In the genomic region with DNA sequence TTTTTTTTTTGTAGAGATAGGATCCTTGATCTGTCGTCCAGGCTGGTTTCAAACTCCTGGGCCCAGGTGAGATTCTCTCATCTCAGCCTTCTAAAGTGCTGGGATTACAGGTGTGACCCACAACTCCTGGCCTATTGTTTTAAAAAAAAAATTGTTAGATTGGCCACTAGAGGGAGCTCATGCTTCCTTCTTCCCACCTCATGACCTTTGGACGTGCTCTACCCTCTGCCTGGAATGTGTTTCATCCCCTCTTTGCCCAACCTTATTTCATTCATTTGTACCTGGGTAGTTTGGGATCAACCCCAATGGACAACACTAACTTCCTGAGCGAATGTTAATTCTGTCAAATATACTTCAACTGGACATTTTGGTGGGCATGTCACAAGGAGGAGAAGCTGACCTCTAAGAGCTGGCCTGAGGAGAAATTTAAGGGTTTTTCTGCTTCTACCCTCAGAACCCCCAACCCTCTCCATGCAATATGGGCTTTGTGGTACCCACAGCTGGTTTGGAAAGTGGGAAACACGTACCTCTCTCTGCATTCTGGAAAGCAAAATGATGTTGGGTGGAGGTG, we compare ENCODE assay signal across 8 cellular contexts. TPM values are rescaled to one million over a fixed set of nuclear protein-coding genes. Genes with fewer than 3 reads are reported as not detected.
A peak's percentile ranks its signal among the peaks of the same experiment; 100 is the strongest.
DNase-seq lines count a peak whose midpoint lies in the region; ATAC-seq, FAIRE-seq and TF ChIP-seq lines count a peak whose summit lies in the region.

No MANE protein-coding gene starts in this region.

- no peak overlapping the region for H3K4me3 ChIP-seq in small intestine (ENCODE audit: low read depth in 1 of 2, low read length in 2 of 2)

- POLR2A ChIA-PET in activated CD4-positive, alpha-beta T cell treated with anti-CD3 and anti-CD28 coated beads for 36 hours (lab: Charles Lee), result no interaction called here

- ATAC-seq in activated CD4-positive, alpha-beta T cell treated with anti-CD3 and anti-CD28 coated beads for 36 hours, result peak; percentile 64
- ATAC-seq in foreskin keratinocyte (peak; percentile 37), HG02588 (IDR thresholded peaks at IDR 0.05; ENCODE audit: unreplicated experiment) (no peak)

- CTCF ChIA-PET in activated CD4-positive, alpha-beta T cell treated with anti-CD3 and anti-CD28 coated beads for 36 hours (lab: Charles Lee), result interaction anchor here (0.6 to 4.3 kb wide), 22 partner anchors 8 to 396 kb away, joined by 3 to 20 read pairs (median 3); a partner anchor contains a TSS

- FAIRE-seq in small intestine (lab: Jason Lieb, UNC), result no peak

- no peak overlapping the region for H3K27ac ChIP-seq in foreskin keratinocyte
- H3K27ac ChIP-seq in small intestine (ENCODE audit: low read depth in 1 of 2, low read length in 1 of 2), result no peak overlapping the region

- H3K27ac Mint-ChIP-seq in activated CD4-positive, alpha-beta T cell treated with anti-CD3 and anti-CD28 coated beads for 36 hours, result no peak overlapping the region

- H3K36me3 ChIP-seq in small intestine (ENCODE audit: control insufficient read depth in 2 of 2, insufficient read depth in 2 of 2, low read length in 2 of 2), result no peaks in the 10 kb centered on the region

- H3K9me3 Mint-ChIP-seq in activated CD4-positive, alpha-beta T cell treated with anti-CD3 and anti-CD28 coated beads for 36 hours (ENCODE audit: low read depth), result no peaks in the 10 kb centered on the region

- intact Hi-C loops in activated CD4-positive, alpha-beta T cell treated with anti-CD3 and anti-CD28 coated beads for 36 hours (cut with DNase I, micrococcal nuclease), result loop anchor here (1.0 to 5.0 kb wide), 3 partner anchors 171 to 191 kb away; no protein-coding TSS in a partner anchor

- no peaks in the 10 kb centered on the region for H3K4me1 ChIP-seq in foreskin keratinocyte
- H3K4me1 ChIP-seq in small intestine (ENCODE audit: control insufficient read depth in 2 of 2, insufficient read depth in 1 of 2, low read depth in 1 of 2, low read length in 1 of 2), result peaks cover 0 to 2% of the 10 kb centered on the region in 2 donors

- DNase-seq in activated CD4-positive, alpha-beta T cell treated with anti-CD3 and anti-CD28 coated beads for 36 hours, result peak; percentile 17
- no peak for DNase-seq in activated CD4-positive, alpha-beta T cell treated with anti-CD3 and anti-CD28 coated beads for 1 hour
- peak; percentile 19 for DNase-seq in HPDE6-E6E7 (ENCODE audit: extremely low spot score)
- peak; percentile 51 for DNase-seq in SKM-1 (lab: John Stamatoyannopoulos, UW; ENCODE audit: unreplicated experiment)
- DNase-seq in foreskin keratinocyte, result peak in 1 of 2 donors; percentile 13
- DNase-seq in small intestine, result peak; percentile 67
- DNase-seq in activated CD4-positive, CD25-positive, alpha-beta regulatory T cell (lab: John Stamatoyannopoulos, UW), result no peak

- no peaks in the 10 kb centered on the region for H3K27me3 Mint-ChIP-seq in activated CD4-positive, alpha-beta T cell treated with anti-CD3 and anti-CD28 coated beads for 36 hours

- 36 to 50% (median 43%) methylated on average over 4 of the region's 4 CpGs for WGBS in small intestine, 3 donors

- H3K4me3 Mint-ChIP-seq in activated CD4-positive, alpha-beta T cell treated with anti-CD3 and anti-CD28 coated beads for 36 hours, result no peak overlapping the region

- H3K4me1 Mint-ChIP-seq in activated CD4-positive, alpha-beta T cell treated with anti-CD3 and anti-CD28 coated beads for 36 hours, result no peaks in the 10 kb centered on the region

- H3K9me3 ChIP-seq in small intestine (ENCODE audit: control insufficient read depth, low read depth), result no peaks in the 10 kb centered on the region

- H3K27me3 ChIP-seq in foreskin keratinocyte (peaks cover 15% of the 10 kb centered on the region), small intestine (ENCODE audit: control insufficient read depth in 2 of 2, insufficient read depth in 2 of 2, low read length in 2 of 2) (no peaks in the 10 kb centered on the region)

- H3K36me3 Mint-ChIP-seq in activated CD4-positive, alpha-beta T cell treated with anti-CD3 and anti-CD28 coated beads for 36 hours (ENCODE audit: low read depth), result no peaks in the 10 kb centered on the region

- peak; percentile 67 for TF ChIP-seq CTCF in foreskin keratinocyte (conservative IDR thresholded peaks at IDR 0.05)

RNA-seq across cellular contexts. Expression of a gene that starts 6.4 kb away (rescaled TPM):
- under 1 TPM; 0.09 to 0.14 TPM for total RNA-seq in activated CD4-positive, alpha-beta T cell treated with anti-CD3 and anti-CD28 coated beads for 36 hours
- not detected in 2 replicates for total RNA-seq in foreskin keratinocyte
- polyA plus RNA-seq in foreskin keratinocyte (not detected in 2 replicates), small intestine (not detected)

RNA-seq across cellular contexts. Expression of a gene that starts 45.0 kb away (rescaled TPM):
- 10 to 100 TPM; 21.2 to 26.8 TPM for total RNA-seq in activated CD4-positive, alpha-beta T cell treated with anti-CD3 and anti-CD28 coated beads for 36 hours
- total RNA-seq in foreskin keratinocyte, result 5.7 and 10.4 TPM in 2 replicates
- polyA plus RNA-seq in foreskin keratinocyte, result 4.1 and 6.3 TPM in 2 replicates
- polyA plus RNA-seq in small intestine, result 10 to 100 TPM; 11.4 to 26.8 (median 19.7) TPM

Comparison
In these comparisons a context has a peak if more than half of its experiments do, and no peak if none do; other contexts are left out.
1. DNase-seq: peak in activated CD4-positive, alpha-beta T cell treated with anti-CD3 and anti-CD28 coated beads for 36 hours (single experiment), HPDE6-E6E7 (single experiment), SKM-1 (single experiment) and small intestine (single experiment); none in activated CD4-positive, alpha-beta T cell treated with anti-CD3 and anti-CD28 coated beads for 1 hour (single experiment) and activated CD4-positive, CD25-positive, alpha-beta regulatory T cell (0 of 4).